27 cellular contexts compared by ENCODE assay signal in genomic region chr1:152880316-152880715, GRCh38. TPM values are rescaled to one million over a fixed set of nuclear protein-coding genes. Genes with fewer than 3 reads are reported as not detected.
"Had no signal": no experiment of that assay in that cellular context is flagged by ENCODE, and none has a peak within 500 bp of the region (broad histone marks: within the 10 kb centered on the region; RNA-seq: fewer than 3 reads in every experiment).

No MANE protein-coding gene starts in this region.

- H3K79me2 ChIP-seq: hepatocyte had no signal

- H3K27ac ChIP-seq: brain microvascular endothelial cell, hepatocyte, left ventricle myocardium inferior, neural progenitor cell, sigmoid colon, testis had no signal

- H3K9me3 ChIP-seq: left ventricle myocardium inferior, sigmoid colon, testis had no signal

- ATAC-seq: naive thymus-derived CD8-positive, alpha-beta T cell; stimulated activated naive B cell treated with anti-CD40 and anti-IgM and Interleukin-4, amounts not matched to agents 10 μg/mL and 1 μg/mL and 100 μg/mL, for 72 hours had no signal

- H3K36me3 ChIP-seq: brain microvascular endothelial cell, left ventricle myocardium inferior, neural progenitor cell, sigmoid colon had no signal

- H3K9ac ChIP-seq: neural progenitor cell had no signal

- H3K4me3 ChIP-seq: hepatocyte, left ventricle myocardium inferior, neural progenitor cell, sigmoid colon, testis had no signal

- H3K27me3 ChIP-seq: brain microvascular endothelial cell, hepatocyte, neural progenitor cell, sigmoid colon, testis had no signal

- H3K4me2 ChIP-seq: hepatocyte, neural progenitor cell had no signal

- H3K4me1 ChIP-seq: left ventricle myocardium inferior, neural progenitor cell, testis had no signal

- H2AFZ ChIP-seq: hepatocyte, neural progenitor cell had no signal

- DNase-seq: activated CD4-positive, alpha-beta T cell treated with anti-CD3 and anti-CD28 coated beads for 48 hours; activated effector memory CD4-positive, alpha-beta T cell treated with anti-CD3 and anti-CD28 coated beads, Interleukin-2, amount 50 U/mL, for 16 hours; activated T-cell treated with anti-CD3 and anti-CD28 coated beads, Interleukin-2, amount 50 U/mL, for 72 hours; aorta; brain microvascular endothelial cell; effector memory CD4-positive, alpha-beta T cell; foreskin fibroblast; glutamatergic neuron; immature natural killer cell; kidney glomerular epithelial cell; left ventricle myocardium inferior; naive thymus-derived CD8-positive, alpha-beta T cell; sigmoid colon; stimulated activated CD4-positive, alpha-beta T cell treated with anti-CD3 and anti-CD28 coated beads, Interleukin-2, amount 100 ng/mL, for 48 hours; stimulated activated CD8-positive, alpha-beta memory T cell treated with anti-CD3 and anti-CD28 coated beads, Interleukin-4, amount 100 ng/mL, for 48 hours; stimulated activated naive B cell treated with anti-CD40 and anti-IgM and Interleukin-4, amounts not matched to agents 10 μg/mL and 1 μg/mL and 100 μg/mL, for 72 hours; testis; trophoblast cell had no signal

- FAIRE-seq: colon had no signal

RNA-seq across cellular contexts. Expression of gene SMCP, which starts 2.2 kb away (rescaled TPM):
- total RNA-seq: activated CD4-positive, alpha-beta memory T cell treated with anti-CD3 and anti-CD28 coated beads for 36 hours; activated T-cell treated with anti-CD3 and anti-CD28 coated beads, Interleukin-2, amount 50 U/mL, for 72 hours; aorta; dermis microvascular lymphatic vessel endothelial cell; hepatocyte; left ventricle myocardium inferior; lung microvascular endothelial cell; mesothelial cell of epicardium; naive thymus-derived CD8-positive, alpha-beta T cell; omental fat pad; sigmoid colon had no signal
- polyA plus RNA-seq: aorta; hepatocyte; immature natural killer cell; naive thymus-derived CD8-positive, alpha-beta T cell; sigmoid colon had no signal

RNA-seq across cellular contexts. Expression of gene LCE7A, which starts 20.5 kb away (rescaled TPM):
- total RNA-seq: activated CD4-positive, alpha-beta memory T cell treated with anti-CD3 and anti-CD28 coated beads for 36 hours; activated T-cell treated with anti-CD3 and anti-CD28 coated beads, Interleukin-2, amount 50 U/mL, for 72 hours; aorta; dermis microvascular lymphatic vessel endothelial cell; fibroblast of lung; hepatocyte; left ventricle myocardium inferior; lung microvascular endothelial cell; mesothelial cell of epicardium; naive thymus-derived CD8-positive, alpha-beta T cell; omental fat pad; sigmoid colon; testis had no signal
- polyA plus RNA-seq: aorta; fibroblast of lung; hepatocyte; immature natural killer cell; naive thymus-derived CD8-positive, alpha-beta T cell; sigmoid colon had no signal

RNA-seq across cellular contexts. Expression of gene IVL, which starts 28.0 kb away (rescaled TPM):
- total RNA-seq: activated CD4-positive, alpha-beta memory T cell treated with anti-CD3 and anti-CD28 coated beads for 36 hours; activated T-cell treated with anti-CD3 and anti-CD28 coated beads, Interleukin-2, amount 50 U/mL, for 72 hours; aorta; dermis microvascular lymphatic vessel endothelial cell; fibroblast of lung; hepatocyte; left ventricle myocardium inferior; lung microvascular endothelial cell; naive thymus-derived CD8-positive, alpha-beta T cell; omental fat pad; sigmoid colon; testis had no signal
- polyA plus RNA-seq: hepatocyte; immature natural killer cell; naive thymus-derived CD8-positive, alpha-beta T cell had no signal

RNA-seq across cellular contexts. Expression of gene LCE6A, which starts 37.7 kb away (rescaled TPM):
- total RNA-seq: activated CD4-positive, alpha-beta memory T cell treated with anti-CD3 and anti-CD28 coated beads for 36 hours; activated T-cell treated with anti-CD3 and anti-CD28 coated beads, Interleukin-2, amount 50 U/mL, for 72 hours; aorta; dermis microvascular lymphatic vessel endothelial cell; fibroblast of lung; hepatocyte; left ventricle myocardium inferior; lung microvascular endothelial cell; mesothelial cell of epicardium; naive thymus-derived CD8-positive, alpha-beta T cell; omental fat pad; sigmoid colon; testis had no signal
- polyA plus RNA-seq: aorta; fibroblast of lung; hepatocyte; immature natural killer cell; naive thymus-derived CD8-positive, alpha-beta T cell had no signal

RNA-seq across cellular contexts. Expression of gene LCE1A, which starts 53.0 kb away (rescaled TPM):
- total RNA-seq: activated CD4-positive, alpha-beta memory T cell treated with anti-CD3 and anti-CD28 coated beads for 36 hours; activated T-cell treated with anti-CD3 and anti-CD28 coated beads, Interleukin-2, amount 50 U/mL, for 72 hours; aorta; dermis microvascular lymphatic vessel endothelial cell; fibroblast of lung; hepatocyte; left ventricle myocardium inferior; lung microvascular endothelial cell; mesothelial cell of epicardium; naive thymus-derived CD8-positive, alpha-beta T cell; omental fat pad; sigmoid colon; testis had no signal
- polyA plus RNA-seq: aorta; fibroblast of lung; hepatocyte; immature natural killer cell; naive thymus-derived CD8-positive, alpha-beta T cell; sigmoid colon had no signal
